Comparison of ENCODE assay signal across 16 cellular contexts in genomic region chr5:135360278-135361274, GRCh38. TPM values are rescaled to one million over a fixed set of nuclear protein-coding genes. Genes with fewer than 3 reads are reported as not detected.
DNase-seq lines count a peak whose midpoint lies in the region; ATAC-seq and TF ChIP-seq lines count a peak whose summit lies in the region.
"Had no signal": no experiment of that assay in that cellular context is flagged by ENCODE, and none has a peak within 500 bp of the region (broad histone marks: within the 10 kb centered on the region; RNA-seq: fewer than 3 reads in every experiment).

No MANE protein-coding gene starts in this region.

- H3K27me3 ChIP-seq in CD8-positive, alpha-beta T cell (ENCODE audit: insufficient read depth, low read length): no peaks in the 10 kb centered on the region
- H3K27me3 ChIP-seq: adrenal gland, breast epithelium had no signal

- peak overlapping the region; percentile 79 for H3K27ac Mint-ChIP-seq in T-helper 2 cell treated with Interferon-gamma antibody and Interleukin-4, amounts not matched to agents 5 μg/mL and 100 μg/mL, for 36 hours
- peak overlapping the region; percentile 41 for H3K27ac Mint-ChIP-seq in CD8-positive, alpha-beta T cell
- peak overlapping the region; percentile 42 for H3K27ac Mint-ChIP-seq in activated T-helper 2 cell treated with anti-CD3 and anti-CD28 coated beads, Interferon-gamma antibody, Interleukin-2, Interleukin-4, amounts not matched to agents 10 μg/mL and 5 μg/mL and 100 μg/mL, durations not matched to agents 14 hours and 24 hours and 36 hours
- peak overlapping the region in 1 of 2 donors; percentile 68 for H3K27ac Mint-ChIP-seq in natural killer cell treated with Interleukin-12 subunit alpha and Interleukin-12 subunit beta and Interleukin-15 and Interleukin-18, amount 100 ng/mL, for 72 hours

- no peak for ATAC-seq in CD8-positive, alpha-beta T cell
- ATAC-seq in natural killer cell treated with Interleukin-12 subunit alpha and Interleukin-12 subunit beta and Interleukin-15 and Interleukin-18, amount 100 ng/mL, for 72 hours: peak; percentile 43 to 60
- ATAC-seq in HG03280 (IDR thresholded peaks at IDR 0.05; ENCODE audit: unreplicated experiment): no peak
- ATAC-seq: stimulated activated naive CD8-positive, alpha-beta T cell treated with anti-CD3 and anti-CD28 coated beads, Interleukin-15, amount 100 ng/mL, for 72 hours had no signal

- peaks cover 10% of the 10 kb centered on the region for H3K36me3 ChIP-seq in CD8-positive, alpha-beta T cell (ENCODE audit: insufficient read depth, low read length)

- intact Hi-C loops in CD8-positive, alpha-beta T cell (cut with DNase I, micrococcal nuclease): no loop called here
- intact Hi-C loops in activated T-helper 2 cell treated with anti-CD3 and anti-CD28 coated beads, Interferon-gamma antibody, Interleukin-2, Interleukin-4, amounts not matched to agents 10 μg/mL and 5 μg/mL and 100 μg/mL, durations not matched to agents 14 hours and 24 hours and 36 hours (cut with micrococcal nuclease): loop anchor here (5.0 kb wide), 1 partner anchor 37 kb away; the partner anchor contains the start of gene MACROH2A1

- H3K9me3 ChIP-seq in CD8-positive, alpha-beta T cell (ENCODE audit: low read length): no peaks in the 10 kb centered on the region
- H3K9me3 ChIP-seq: adrenal gland, breast epithelium had no signal

- TF ChIP-seq CTCF in CD8-positive, alpha-beta T cell (IDR thresholded peaks at IDR 0.05): no peak

- no peaks in the 10 kb centered on the region for H3K9me3 Mint-ChIP-seq in T-helper 2 cell treated with Interferon-gamma antibody and Interleukin-4, amounts not matched to agents 5 μg/mL and 100 μg/mL, for 36 hours
- H3K9me3 Mint-ChIP-seq in CD8-positive, alpha-beta T cell: no peaks in the 10 kb centered on the region
- no peaks in the 10 kb centered on the region for H3K9me3 Mint-ChIP-seq in activated T-helper 2 cell treated with anti-CD3 and anti-CD28 coated beads, Interferon-gamma antibody, Interleukin-2, Interleukin-4, amounts not matched to agents 10 μg/mL and 5 μg/mL and 100 μg/mL, durations not matched to agents 14 hours and 24 hours and 36 hours
- no peaks in the 10 kb centered on the region for H3K9me3 Mint-ChIP-seq in natural killer cell treated with Interleukin-12 subunit alpha and Interleukin-12 subunit beta and Interleukin-15 and Interleukin-18, amount 100 ng/mL, for 72 hours
- H3K9me3 Mint-ChIP-seq: stimulated activated naive CD8-positive, alpha-beta T cell treated with anti-CD3 and anti-CD28 coated beads, Interleukin-15, amount 100 ng/mL, for 72 hours had no signal

- no peak overlapping the region for H3K4me3 ChIP-seq in CD8-positive, alpha-beta T cell (ENCODE audit: low read depth, low read length)
- H3K4me3 ChIP-seq: adrenal gland, breast epithelium, lung had no signal

- POLR2A ChIA-PET in CD8-positive, alpha-beta T cell (lab: Charles Lee): no interaction called here

- H3K27ac ChIP-seq in CD8-positive, alpha-beta T cell (ENCODE audit: low read depth, low read length): no peak overlapping the region
- H3K27ac ChIP-seq: adrenal gland, breast epithelium had no signal

- no peak for DNase-seq in T-helper 2 cell treated with Interferon-gamma antibody and Interleukin-4, amounts not matched to agents 5 μg/mL and 100 μg/mL, for 36 hours (ENCODE audit: low spot score)
- DNase-seq in T-helper 2 cell: no peak
- DNase-seq in CD8-positive, alpha-beta T cell: no peak
- DNase-seq in activated T-helper 2 cell treated with anti-CD3 and anti-CD28 coated beads, Interferon-gamma antibody, Interleukin-2, Interleukin-4, amounts not matched to agents 10 μg/mL and 5 μg/mL and 100 μg/mL, durations not matched to agents 14 hours and 24 hours and 36 hours (ENCODE audit: low spot score): no peak
- no peak for DNase-seq in natural killer cell treated with Interleukin-12 subunit alpha and Interleukin-12 subunit beta and Interleukin-15 and Interleukin-18, amount 100 ng/mL, for 72 hours (ENCODE audit: low spot score)
- no peak for DNase-seq in ecto neural progenitor cell (ENCODE audit: low spot score)
- DNase-seq in activated CD4-positive, CD25-positive, alpha-beta regulatory T cell treated with anti-CD3 and anti-CD28 coated beads, Interleukin-2, amount 50 U/mL, for 72 hours: no peak
- DNase-seq: 8988T; activated CD4-positive, alpha-beta T cell treated with anti-CD3 and anti-CD28 coated beads for 48 hours; activated T-cell treated with anti-CD3 and anti-CD28 coated beads, Interleukin-2, amount 50 U/mL, for 48 hours; NCI-H2029 treated with DMSO at 0.1 percent for 48 hours; stimulated activated naive CD8-positive, alpha-beta T cell treated with anti-CD3 and anti-CD28 coated beads, Interleukin-15, amount 100 ng/mL, for 72 hours had no signal

- H3K4me1 Mint-ChIP-seq in T-helper 2 cell treated with Interferon-gamma antibody and Interleukin-4, amounts not matched to agents 5 μg/mL and 100 μg/mL, for 36 hours (ENCODE audit: low read depth): peaks cover 39% of the 10 kb centered on the region
- peaks cover 4% of the 10 kb centered on the region for H3K4me1 Mint-ChIP-seq in CD8-positive, alpha-beta T cell (ENCODE audit: low read depth)
- peaks cover 41% of the 10 kb centered on the region for H3K4me1 Mint-ChIP-seq in activated T-helper 2 cell treated with anti-CD3 and anti-CD28 coated beads, Interferon-gamma antibody, Interleukin-2, Interleukin-4, amounts not matched to agents 10 μg/mL and 5 μg/mL and 100 μg/mL, durations not matched to agents 14 hours and 24 hours and 36 hours (ENCODE audit: low read depth)
- peaks cover 13 to 27% of the 10 kb centered on the region in 2 donors for H3K4me1 Mint-ChIP-seq in natural killer cell treated with Interleukin-12 subunit alpha and Interleukin-12 subunit beta and Interleukin-15 and Interleukin-18, amount 100 ng/mL, for 72 hours (ENCODE audit: low read depth in 2 of 2)

- H3K27me3 Mint-ChIP-seq in T-helper 2 cell treated with Interferon-gamma antibody and Interleukin-4, amounts not matched to agents 5 μg/mL and 100 μg/mL, for 36 hours (ENCODE audit: low read depth): no peaks in the 10 kb centered on the region
- no peaks in the 10 kb centered on the region for H3K27me3 Mint-ChIP-seq in CD8-positive, alpha-beta T cell (ENCODE audit: low read depth)
- no peaks in the 10 kb centered on the region for H3K27me3 Mint-ChIP-seq in activated T-helper 2 cell treated with anti-CD3 and anti-CD28 coated beads, Interferon-gamma antibody, Interleukin-2, Interleukin-4, amounts not matched to agents 10 μg/mL and 5 μg/mL and 100 μg/mL, durations not matched to agents 14 hours and 24 hours and 36 hours (ENCODE audit: low read depth)
- H3K27me3 Mint-ChIP-seq in natural killer cell treated with Interleukin-12 subunit alpha and Interleukin-12 subunit beta and Interleukin-15 and Interleukin-18, amount 100 ng/mL, for 72 hours: no peaks in the 10 kb centered on the region
- H3K27me3 Mint-ChIP-seq: stimulated activated naive CD8-positive, alpha-beta T cell treated with anti-CD3 and anti-CD28 coated beads, Interleukin-15, amount 100 ng/mL, for 72 hours had no signal

- CTCF ChIA-PET in CD8-positive, alpha-beta T cell (lab: Charles Lee): no interaction called here

- peaks cover 56% of the 10 kb centered on the region for H3K36me3 Mint-ChIP-seq in T-helper 2 cell treated with Interferon-gamma antibody and Interleukin-4, amounts not matched to agents 5 μg/mL and 100 μg/mL, for 36 hours (ENCODE audit: low read depth)
- peaks cover 76% of the 10 kb centered on the region for H3K36me3 Mint-ChIP-seq in CD8-positive, alpha-beta T cell
- H3K36me3 Mint-ChIP-seq in activated T-helper 2 cell treated with anti-CD3 and anti-CD28 coated beads, Interferon-gamma antibody, Interleukin-2, Interleukin-4, amounts not matched to agents 10 μg/mL and 5 μg/mL and 100 μg/mL, durations not matched to agents 14 hours and 24 hours and 36 hours (ENCODE audit: low read depth): peaks cover 80% of the 10 kb centered on the region
- peaks cover 6% of the 10 kb centered on the region for H3K36me3 Mint-ChIP-seq in natural killer cell treated with Interleukin-12 subunit alpha and Interleukin-12 subunit beta and Interleukin-15 and Interleukin-18, amount 100 ng/mL, for 72 hours

- no peaks in the 10 kb centered on the region for H3K4me1 ChIP-seq in CD8-positive, alpha-beta T cell (ENCODE audit: insufficient read depth, low read length)
- H3K4me1 ChIP-seq: breast epithelium had no signal

- peak overlapping the region; percentile 36 for H3K4me3 Mint-ChIP-seq in T-helper 2 cell treated with Interferon-gamma antibody and Interleukin-4, amounts not matched to agents 5 μg/mL and 100 μg/mL, for 36 hours
- H3K4me3 Mint-ChIP-seq in CD8-positive, alpha-beta T cell: no peak overlapping the region
- no peak overlapping the region for H3K4me3 Mint-ChIP-seq in activated T-helper 2 cell treated with anti-CD3 and anti-CD28 coated beads, Interferon-gamma antibody, Interleukin-2, Interleukin-4, amounts not matched to agents 10 μg/mL and 5 μg/mL and 100 μg/mL, durations not matched to agents 14 hours and 24 hours and 36 hours (ENCODE audit: low read depth)
- H3K4me3 Mint-ChIP-seq in natural killer cell treated with Interleukin-12 subunit alpha and Interleukin-12 subunit beta and Interleukin-15 and Interleukin-18, amount 100 ng/mL, for 72 hours: no peak overlapping the region
- H3K4me3 Mint-ChIP-seq: stimulated activated naive CD8-positive, alpha-beta T cell treated with anti-CD3 and anti-CD28 coated beads, Interleukin-15, amount 100 ng/mL, for 72 hours had no signal

RNA-seq across cellular contexts. Expression of gene MACROH2A1, which starts 38.5 kb away (rescaled TPM):
- total RNA-seq in CD8-positive, alpha-beta T cell: 10 to 100 TPM; 89.2 to 91.9 TPM
- 285 and 302 TPM in 2 replicates for total RNA-seq in activated T-helper 2 cell treated with anti-CD3 and anti-CD28 coated beads, Interferon-gamma antibody, Interleukin-2, Interleukin-4, amounts not matched to agents 10 μg/mL and 5 μg/mL and 100 μg/mL, durations not matched to agents 14 hours and 24 hours and 36 hours
- total RNA-seq in natural killer cell treated with Interleukin-12 subunit alpha and Interleukin-12 subunit beta and Interleukin-15 and Interleukin-18, amount 100 ng/mL, for 72 hours: 100 to 1,000 TPM; 163 to 252 TPM

Comparison
In these comparisons a context has a peak if more than half of its experiments do, and no peak if none do; other contexts are left out.
1. ATAC-seq: peak in natural killer cell treated with Interleukin-12 subunit alpha and Interleukin-12 subunit beta and Interleukin-15 and Interleukin-18, amount 100 ng/mL, for 72 hours (2 of 2); none in CD8-positive, alpha-beta T cell (single experiment) and HG03280 (single experiment).